In genomic region chr10:68135922-68136718, GRCh38 we compare ENCODE assay signal across 10 cellular contexts. TPM values are rescaled to one million over a fixed set of nuclear protein-coding genes. Genes with fewer than 3 reads are reported as not detected.
DNase-seq lines count a peak whose midpoint lies in the region; ATAC-seq, FAIRE-seq and TF ChIP-seq lines count a peak whose summit lies in the region.
"Had no signal": no experiment of that assay in that cellular context is flagged by ENCODE, and none has a peak within 500 bp of the region (broad histone marks: within the 10 kb centered on the region; RNA-seq: fewer than 3 reads in every experiment).

No MANE protein-coding gene starts in this region.

- DNase-seq in A673 (ENCODE audit: low spot score) (peak; percentile 24), HTR-8/SVneo (ENCODE audit: insufficient read length, low spot score) (peak; percentile 63), cerebellar cortex (ENCODE audit: low spot score) (peak; percentile 67), kidney glomerular epithelial cell (lab: John Stamatoyannopoulos, UW) (peak; percentile 80), NCI-H146 (lab: John Stamatoyannopoulos, UW) (no peak)
- DNase-seq in effector CD4-positive, alpha-beta T cell: no peak
- DNase-seq: CD4-positive, alpha-beta memory T cell; NCI-H2171 treated with DMSO at 0.1 percent for 48 hours had no signal

- peak; percentile 75 for FAIRE-seq in HTR-8/SVneo (lab: Jason Lieb, UNC)

- no peaks in the 10 kb centered on the region for H3K36me3 ChIP-seq in A673 (ENCODE audit: insufficient read depth, low read length, poor library complexity, severe bottlenecking)

- H3K27me3 ChIP-seq in A673 (replicated peaks; ENCODE audit: insufficient read depth, low read depth, low read length, poor library complexity): no peaks in the 10 kb centered on the region

- BruUV-seq in A673 (replicated peaks; lab: Mats Ljungman, UMichigan): no TSS peak

- H3K9me3 ChIP-seq in A673 (ENCODE audit: low read depth, low read length, poor library complexity, severe bottlenecking): no peaks in the 10 kb centered on the region

- peak overlapping the region; percentile 21 for H3K27ac ChIP-seq in A673 (ENCODE audit: low read depth, low read length, poor library complexity, severe bottlenecking)

- intact Hi-C loops in A673 (cut with micrococcal nuclease; ENCODE audit: unreplicated experiment): no loop called here

- POLR2A ChIA-PET in A673 (lab: Charles Lee; ENCODE audit: low non-redundant PET): no interaction called here

- CTCF ChIA-PET in A673 (lab: Charles Lee): no interaction called here

- no peak overlapping the region for H3K4me3 ChIP-seq in A673 (ENCODE audit: low read depth, low read length, poor library complexity, severe bottlenecking)

- H3K4me1 ChIP-seq in A673 (ENCODE audit: insufficient read depth, low read length, poor library complexity, severe bottlenecking): peaks cover 19% of the 10 kb centered on the region

- ATAC-seq in HG02763 (IDR thresholded peaks at IDR 0.05; ENCODE audit: unreplicated experiment): no peak
- no peak for ATAC-seq in GM18868 (IDR thresholded peaks at IDR 0.05; ENCODE audit: unreplicated experiment)

- TF ChIP-seq CTCF in A673 (conservative IDR thresholded peaks at IDR 0.05; ENCODE audit: low read depth, low read length): no peak

RNA-seq across cellular contexts. Expression of gene MYPN, which starts 26.8 kb away (rescaled TPM):
- total RNA-seq in A673 (2021): 0.87 and 1.7 TPM in 2 replicates
- total RNA-seq: CD4-positive, alpha-beta memory T cell had no signal

Comparison
In these comparisons a context has a peak if more than half of its experiments do, and no peak if none do; other contexts are left out.
1. DNase-seq: peak in A673 (single experiment), HTR-8/SVneo (single experiment), cerebellar cortex (single experiment) and kidney glomerular epithelial cell (single experiment); none in effector CD4-positive, alpha-beta T cell (single experiment) and NCI-H146 (single experiment).